In the genomic region with DNA sequence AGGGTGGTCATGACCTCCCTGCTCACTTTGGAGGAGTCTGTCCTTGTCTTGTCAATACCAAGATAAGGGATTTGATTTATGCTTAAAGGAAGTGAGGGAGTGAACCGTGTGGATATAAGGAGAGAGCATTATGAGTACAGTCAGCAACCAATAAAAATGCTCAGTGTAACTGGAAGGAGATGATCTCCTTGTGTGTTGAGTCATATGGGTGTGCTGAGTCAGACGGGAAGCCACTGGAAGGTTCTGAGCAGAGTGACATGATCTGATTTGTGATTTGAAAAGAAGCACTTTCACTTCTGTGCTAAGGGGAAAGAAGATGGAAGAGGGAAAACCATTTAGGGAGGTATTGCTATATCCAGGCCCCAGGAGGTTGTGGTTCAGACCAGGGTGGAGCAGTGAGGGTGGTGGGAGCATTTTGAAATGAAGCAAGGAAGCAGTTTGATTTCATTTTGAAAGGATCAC, we compare ENCODE assay signal across 1 cellular context.
TF ChIP-seq lines count a peak whose summit lies in the region.

No MANE protein-coding gene starts in this region.

TF ChIP-seq in A549, 52 proteins besides CTCF, POLR2A, EP300 and RAD21 (continued from another document):
- TF ChIP-seq ZC3H11A (IDR thresholded peaks at IDR 0.05) = no peak
